In the genomic region with DNA sequence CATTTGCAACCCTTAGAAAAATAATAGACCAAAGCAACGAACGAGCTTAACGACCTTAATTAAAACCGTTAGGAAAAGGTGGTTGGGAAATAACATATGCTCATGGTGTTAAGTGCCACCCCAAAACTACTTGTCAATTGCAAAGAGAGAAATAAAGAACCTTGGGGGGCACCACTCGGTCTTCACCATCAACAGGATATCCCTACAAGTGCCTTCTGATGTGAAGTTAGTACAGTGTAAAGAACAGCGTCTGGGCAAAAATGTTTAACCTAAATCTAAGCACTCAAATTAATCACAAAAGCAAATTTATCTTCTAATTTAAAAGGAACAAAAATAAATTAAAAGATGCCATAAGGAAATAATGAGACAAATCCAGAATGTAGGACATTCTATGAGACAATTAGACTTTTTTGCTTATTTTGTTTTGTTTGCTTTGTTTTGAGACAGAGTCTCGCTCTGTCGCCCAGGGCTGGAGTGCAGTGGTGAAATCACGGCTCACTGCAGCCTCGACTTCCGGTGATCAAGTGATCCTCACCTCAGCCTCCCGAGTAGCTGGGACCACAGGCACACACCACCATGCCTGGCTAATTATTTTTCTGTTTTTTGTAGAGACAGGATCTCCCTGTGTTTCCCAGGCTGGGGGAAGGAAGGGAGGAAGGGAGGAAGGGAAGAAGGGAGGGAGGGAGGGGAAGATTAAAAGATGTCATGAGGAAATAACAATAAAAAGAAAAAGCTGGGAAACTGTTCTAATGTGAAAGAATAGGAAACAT, we compare ENCODE assay signal across 19 cellular contexts. TPM values are rescaled to one million over a fixed set of nuclear protein-coding genes. Genes with fewer than 3 reads are reported as not detected.
A peak's percentile ranks its signal among the peaks of the same experiment; 100 is the strongest.
DNase-seq lines count a peak whose midpoint lies in the region; ATAC-seq and TF ChIP-seq lines count a peak whose summit lies in the region.
"Had no signal": no experiment of that assay in that cellular context is flagged by ENCODE, and none has a peak within 500 bp of the region (broad histone marks: within the 10 kb centered on the region; RNA-seq: fewer than 3 reads in every experiment).

No MANE protein-coding gene starts in this region.

- peaks cover 18% of the 10 kb centered on the region for H3K27me3 ChIP-seq in CD4-positive, CD25-positive, alpha-beta regulatory T cell (ENCODE audit: control insufficient read depth, insufficient read depth, low read length)
- H3K27me3 ChIP-seq in OCI-LY1 (ENCODE audit: insufficient read depth, low read length) = no peaks in the 10 kb centered on the region

- no peaks in the 10 kb centered on the region for H3K36me3 Mint-ChIP-seq in CD4-positive, CD25-positive, alpha-beta regulatory T cell
- H3K36me3 Mint-ChIP-seq in chondrocyte (ENCODE audit: low read depth) = no peaks in the 10 kb centered on the region
- H3K36me3 Mint-ChIP-seq in T-helper 2 cell treated with Interferon-gamma antibody and Interleukin-4, amounts not matched to agents 5 μg/mL and 100 μg/mL, for 36 hours (ENCODE audit: low read depth) = no peaks in the 10 kb centered on the region

- H2AFZ ChIP-seq in OCI-LY1 (ENCODE audit: low read length) = no peak overlapping the region; the same call in 1 of the 2 replicates

- no peaks in the 10 kb centered on the region for H3K36me3 ChIP-seq in CD4-positive, CD25-positive, alpha-beta regulatory T cell (ENCODE audit: control insufficient read depth, insufficient read depth, low read length)
- no peaks in the 10 kb centered on the region for H3K36me3 ChIP-seq in OCI-LY1 (ENCODE audit: insufficient read depth, low read length)
- H3K36me3 ChIP-seq: cardiac muscle cell, gastrocnemius medialis had no signal

- H3K4me3 ChIP-seq in CD4-positive, CD25-positive, alpha-beta regulatory T cell (ENCODE audit: low read depth, low read length) = no peak overlapping the region
- H3K4me3 ChIP-seq in OCI-LY1 (ENCODE audit: low read depth, low read length, poor library complexity, severe bottlenecking) (peak overlapping the region; percentile 73), coronary artery (no peak overlapping the region)
- H3K4me3 ChIP-seq: cardiac muscle cell, gastrocnemius medialis, smooth muscle cell had no signal

- H3K4me3 Mint-ChIP-seq in CD4-positive, CD25-positive, alpha-beta regulatory T cell = peak overlapping the region in 1 of 4 donors; percentile 56
- H3K4me3 Mint-ChIP-seq in chondrocyte (ENCODE audit: unreplicated experiment) = no peak overlapping the region
- H3K4me3 Mint-ChIP-seq in T-helper 2 cell treated with Interferon-gamma antibody and Interleukin-4, amounts not matched to agents 5 μg/mL and 100 μg/mL, for 36 hours = no peak overlapping the region

- H3K27ac Mint-ChIP-seq in CD4-positive, CD25-positive, alpha-beta regulatory T cell = peak overlapping the region in 1 of 3 donors; percentile 1
- peak overlapping the region; percentile 3 for H3K27ac Mint-ChIP-seq in chondrocyte (ENCODE audit: unreplicated experiment)
- H3K27ac Mint-ChIP-seq in T-helper 2 cell treated with Interferon-gamma antibody and Interleukin-4, amounts not matched to agents 5 μg/mL and 100 μg/mL, for 36 hours = no peak overlapping the region

- H3K27me3 Mint-ChIP-seq in CD4-positive, CD25-positive, alpha-beta regulatory T cell = peaks cover 88% of the 10 kb centered on the region
- H3K27me3 Mint-ChIP-seq in chondrocyte (ENCODE audit: low read depth) = no peaks in the 10 kb centered on the region
- peaks cover 11% of the 10 kb centered on the region for H3K27me3 Mint-ChIP-seq in T-helper 2 cell treated with Interferon-gamma antibody and Interleukin-4, amounts not matched to agents 5 μg/mL and 100 μg/mL, for 36 hours (ENCODE audit: low read depth)

- H3K4me2 ChIP-seq in OCI-LY1 (ENCODE audit: low read length) = peak overlapping the region; percentile 74
- H3K4me2 ChIP-seq: smooth muscle cell had no signal

- H3K79me2 ChIP-seq in OCI-LY1 (ENCODE audit: insufficient read depth, low read length) = no peaks in the 10 kb centered on the region

- ATAC-seq in CD4-positive, CD25-positive, alpha-beta regulatory T cell (ENCODE audit: low read depth in 2 of 2) = no peak

- peaks cover 0 to 10% (median 2%) of the 10 kb centered on the region in 7 donors for H3K9me3 Mint-ChIP-seq in CD4-positive, CD25-positive, alpha-beta regulatory T cell
- no peaks in the 10 kb centered on the region for H3K9me3 Mint-ChIP-seq in chondrocyte (ENCODE audit: low read depth)
- H3K9me3 Mint-ChIP-seq in T-helper 2 cell treated with Interferon-gamma antibody and Interleukin-4, amounts not matched to agents 5 μg/mL and 100 μg/mL, for 36 hours = no peaks in the 10 kb centered on the region

- peaks cover 8% of the 10 kb centered on the region; the same call in 1 of the 2 replicates for H3F3A ChIP-seq in OCI-LY1 (ENCODE audit: insufficient read depth, low read length)

- peaks cover 0 to 5% of the 10 kb centered on the region in 2 experiments for H3K9me3 ChIP-seq in CD4-positive, CD25-positive, alpha-beta regulatory T cell (ENCODE audit: control insufficient read depth in 2 of 2, low read length in 2 of 2)
- no peaks in the 10 kb centered on the region for H3K9me3 ChIP-seq in OCI-LY1 (ENCODE audit: low read length)
- H3K9me3 ChIP-seq: gastrocnemius medialis had no signal

- peak overlapping the region; percentile 31; the same call in 1 of the 2 replicates for H3K9ac ChIP-seq in OCI-LY1 (ENCODE audit: low read length)

- DNase-seq in NCI-H748 (lab: John Stamatoyannopoulos, UW; ENCODE audit: unreplicated experiment) (peak; percentile 59), NCI-H748 treated with DMSO at 0.1 percent for 48 hours (lab: John Stamatoyannopoulos, UW) (no peak), chondrocyte (ENCODE audit: low spot score) (no peak), coronary artery (ENCODE audit: low spot score) (no peak), AG20443 (ENCODE audit: low spot score) (no peak)
- DNase-seq in CD4-positive, CD25-positive, alpha-beta regulatory T cell = no peak
- no peak for DNase-seq in T-helper 2 cell treated with Interferon-gamma antibody and Interleukin-4, amounts not matched to agents 5 μg/mL and 100 μg/mL, for 36 hours (ENCODE audit: low spot score)
- DNase-seq: ACHN; activated CD4-positive, alpha-beta T cell treated with anti-CD3 and anti-CD28 coated beads for 1 hour; activated CD8-positive, alpha-beta memory T cell treated with anti-CD3 and anti-CD28 coated beads for 24 hours; activated effector memory CD4-positive, alpha-beta T cell treated with anti-CD3 and anti-CD28 coated beads, Interleukin-2, amount 50 U/mL, for 16 hours; amniotic stem cell; DMS79 treated with DMSO at 0.1 percent for 48 hours; gastrocnemius medialis; NCI-H2081 had no signal

- H3K27ac ChIP-seq in CD4-positive, CD25-positive, alpha-beta regulatory T cell (ENCODE audit: insufficient read depth, low read length, poor library complexity, severe bottlenecking) = peak overlapping the region; percentile 15
- H3K27ac ChIP-seq in OCI-LY1 (ENCODE audit: low read depth, low read length, poor library complexity, severe bottlenecking) (peak overlapping the region; percentile 80), coronary artery (no peak overlapping the region)
- H3K27ac ChIP-seq: cardiac muscle cell, gastrocnemius medialis, HL-60 had no signal

- TF ChIP-seq CTCF in OCI-LY1 (IDR thresholded peaks at IDR 0.05; ENCODE audit: low read length) = no peak
- no peak for TF ChIP-seq CTCF in chondrocyte (IDR thresholded peaks at IDR 0.05)
- no peak for TF ChIP-seq CTCF in coronary artery (IDR thresholded peaks at IDR 0.05)

- peaks cover 10% of the 10 kb centered on the region for H3K4me1 ChIP-seq in CD4-positive, CD25-positive, alpha-beta regulatory T cell (ENCODE audit: control insufficient read depth, insufficient read depth, low read length, poor library complexity, severe bottlenecking)
- peaks cover 44% of the 10 kb centered on the region for H3K4me1 ChIP-seq in OCI-LY1 (ENCODE audit: insufficient read depth, low read length, severe bottlenecking)

- H3K9me2 ChIP-seq in OCI-LY1 (ENCODE audit: low read depth, low read length) = no peaks in the 10 kb centered on the region

- H3K4me1 Mint-ChIP-seq in CD4-positive, CD25-positive, alpha-beta regulatory T cell = peaks cover 10 to 34% (median 23%) of the 10 kb centered on the region in 4 donors
- H3K4me1 Mint-ChIP-seq in chondrocyte (ENCODE audit: low read depth) = peaks cover 26% of the 10 kb centered on the region
- peaks cover 41% of the 10 kb centered on the region for H3K4me1 Mint-ChIP-seq in T-helper 2 cell treated with Interferon-gamma antibody and Interleukin-4, amounts not matched to agents 5 μg/mL and 100 μg/mL, for 36 hours (ENCODE audit: low read depth)

- H4K20me1 ChIP-seq in OCI-LY1 (ENCODE audit: insufficient read depth, low read length) = no peaks in the 10 kb centered on the region

RNA-seq across cellular contexts. Expression of a gene that starts 41.3 kb away (rescaled TPM):
- 135 TPM for total RNA-seq in CD4-positive, CD25-positive, alpha-beta regulatory T cell
- polyA plus RNA-seq in CD4-positive, CD25-positive, alpha-beta regulatory T cell = 100 to 1,000 TPM; 135 to 224 (median 140) TPM
- 7.2 to 18.0 TPM (median 7.7 TPM) in 3 replicates for total RNA-seq in chondrocyte

RNA-seq across cellular contexts. Expression of a gene that starts 59.2 kb away (rescaled TPM):
- 62.3 TPM for total RNA-seq in CD4-positive, CD25-positive, alpha-beta regulatory T cell
- 1 to 10 TPM; 4.5 to 9.5 (median 6.8) TPM for polyA plus RNA-seq in CD4-positive, CD25-positive, alpha-beta regulatory T cell
- 18.0 to 18.9 TPM (median 18.2 TPM) in 3 replicates for total RNA-seq in chondrocyte

Comparison
In these comparisons a context has a peak if more than half of its experiments do, and no peak if none do; other contexts are left out.
1. H3K27ac ChIP-seq: peak in CD4-positive, CD25-positive, alpha-beta regulatory T cell (single experiment) and OCI-LY1 (single experiment); none in coronary artery (0 of 2).